2 cellular contexts compared by ENCODE assay signal in genomic region chr10:46616227-46616626, GRCh38. TPM values are rescaled to one million over a fixed set of nuclear protein-coding genes. Genes with fewer than 3 reads are reported as not detected.
"Had no signal": no experiment of that assay in that cellular context is flagged by ENCODE, and none has a peak within 500 bp of the region (broad histone marks: within the 10 kb centered on the region; RNA-seq: fewer than 3 reads in every experiment).

No MANE protein-coding gene starts in this region.

RNA-seq across cellular contexts. Expression of gene GPRIN2, which starts 59.8 kb away (rescaled TPM):
- total RNA-seq: LHCN-M2, MCF 10A had no signal
